Comparison of ENCODE assay signal across 21 cellular contexts in the genomic region with DNA sequence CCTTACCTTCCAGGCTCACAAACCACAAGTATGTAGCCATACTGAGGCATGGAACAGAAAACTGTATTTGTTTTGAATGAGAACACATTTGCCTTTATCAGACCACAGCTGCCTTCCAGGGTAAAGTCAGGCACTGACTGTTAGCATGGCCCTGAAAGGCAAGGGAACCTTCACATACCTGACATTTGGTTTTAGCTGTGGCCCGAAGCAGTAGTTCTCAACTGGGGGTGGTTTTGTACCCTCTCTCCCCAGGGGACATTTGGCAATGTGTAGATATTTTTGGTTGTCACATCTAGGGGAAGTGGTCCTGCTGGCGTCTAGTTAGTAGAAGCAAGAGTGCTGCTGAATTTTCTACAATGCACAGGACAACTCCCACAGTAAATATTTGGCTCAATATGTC. TPM values are rescaled to one million over a fixed set of nuclear protein-coding genes. Genes with fewer than 3 reads are reported as not detected.
DNase-seq lines count a peak whose midpoint lies in the region; ATAC-seq, FAIRE-seq and TF ChIP-seq lines count a peak whose summit lies in the region.
"Had no signal": no experiment of that assay in that cellular context is flagged by ENCODE, and none has a peak within 500 bp of the region (broad histone marks: within the 10 kb centered on the region; RNA-seq: fewer than 3 reads in every experiment).

No MANE protein-coding gene starts in this region.

- POLR2A ChIA-PET in GM12878 (lab: Charles Lee) = interaction anchor here (1.4 to 21.1 kb wide), 7 partner anchors 9 to 101 kb away, joined by 3 to 306 read pairs (median 7); a partner anchor contains a TSS

- peak overlapping the region; percentile 98 for H3K27ac Mint-ChIP-seq in stimulated activated naive CD8-positive, alpha-beta T cell treated with anti-CD3 and anti-CD28 coated beads, Interleukin-15, Interleukin-2, amounts not matched to agents 100 ng/mL and 50 ng/mL, for 24 hours
- H3K27ac Mint-ChIP-seq in stimulated activated naive CD8-positive, alpha-beta T cell treated with anti-CD3 and anti-CD28 coated beads, Interleukin-15, amount 100 ng/mL, for 72 hours = no peak overlapping the region

- TF ChIP-seq CTCF in NB4 (IDR thresholded peaks at IDR 0.05; ENCODE audit: low read depth, low read length) (no peak), GM12878 (IDR thresholded peaks at IDR 0.05 in 2 of 3, conservative IDR thresholded peaks at IDR 0.05 in 1 of 3; ENCODE audit: control insufficient read depth in 2 of 3, extremely low read depth in 1 of 3, insufficient read depth in 1 of 3, low read depth in 3 of 3, low read length in 3 of 3) (no peak), upper lobe of right lung (IDR thresholded peaks at IDR 0.05) (no peak)

- no peaks in the 10 kb centered on the region for H3K27me3 Mint-ChIP-seq in stimulated activated naive CD8-positive, alpha-beta T cell treated with anti-CD3 and anti-CD28 coated beads, Interleukin-15, Interleukin-2, amounts not matched to agents 100 ng/mL and 50 ng/mL, for 24 hours
- H3K27me3 Mint-ChIP-seq in stimulated activated naive CD8-positive, alpha-beta T cell treated with anti-CD3 and anti-CD28 coated beads, Interleukin-15, amount 100 ng/mL, for 72 hours = no peaks in the 10 kb centered on the region

- intact Hi-C loops in GM12878 (cut with micrococcal nuclease; ENCODE audit: unreplicated experiment) = no loop called here
- intact Hi-C loops in upper lobe of right lung (cut with DNase I) = no loop called here

- no peak overlapping the region for H3K4me3 Mint-ChIP-seq in stimulated activated naive CD8-positive, alpha-beta T cell treated with anti-CD3 and anti-CD28 coated beads, Interleukin-15, Interleukin-2, amounts not matched to agents 100 ng/mL and 50 ng/mL, for 24 hours
- peak overlapping the region in 1 of 2 donors; percentile 35 for H3K4me3 Mint-ChIP-seq in stimulated activated naive CD8-positive, alpha-beta T cell treated with anti-CD3 and anti-CD28 coated beads, Interleukin-15, amount 100 ng/mL, for 72 hours

- H3K4me3 ChIP-seq in NB4 (ENCODE audit: low read depth, low read length) (no peak overlapping the region), GM12878 (no peak overlapping the region), upper lobe of right lung (no peak overlapping the region)
- H3K4me3 ChIP-seq: gastroesophageal sphincter, testis had no signal

- H3K27ac ChIP-seq in GM12878 (ENCODE audit: control insufficient read depth, insufficient read depth) = no peak overlapping the region
- H3K27ac ChIP-seq in upper lobe of right lung = peak overlapping the region; percentile 32
- H3K27ac ChIP-seq: brain microvascular endothelial cell, gastroesophageal sphincter, testis had no signal

- H3K9ac ChIP-seq in GM12878 (ENCODE audit: control insufficient read depth, insufficient read depth, low read length) = 0 out of 2 replicates have a peak overlapping the region, but pooled peaks have one; percentile 4

- peak; percentile 41 for FAIRE-seq in GM12878 (lab: Jason Lieb, UNC)

- TF ChIP-seq EP300 in GM12878 (IDR thresholded peaks at IDR 0.05; ENCODE audit: borderline replicate concordance in 1 of 2, control insufficient read depth in 1 of 2, low read depth in 2 of 2, low read length in 2 of 2) = peak in 1 of 2 experiments; percentile 56; a peak in 1 of 4 replicates

- no peak for ATAC-seq in stimulated activated naive CD8-positive, alpha-beta T cell treated with anti-CD3 and anti-CD28 coated beads, Interleukin-15, amount 100 ng/mL, for 72 hours
- peak; percentile 4 for ATAC-seq in GM12878
- no peak for ATAC-seq in upper lobe of right lung
- ATAC-seq: gastroesophageal sphincter, left lobe of liver, sciatic nerve had no signal

- SMC1A ChIA-PET in GM12878 (lab: Charles Lee; ENCODE audit: uncharacterized antibody, unreplicated experiment) = interaction anchor here (0.5 to 4.4 kb wide), 14 partner anchors 8 to 80 kb away, joined by 3 to 40 read pairs (median 5); a partner anchor contains a TSS

- H3K27me3 ChIP-seq in GM12878 (replicated peaks in 1 of 2; ENCODE audit: control insufficient read depth in 2 of 2, insufficient read depth in 2 of 2, low read length in 1 of 2) (no peaks in the 10 kb centered on the region), upper lobe of right lung (no peaks in the 10 kb centered on the region)
- H3K27me3 ChIP-seq: brain microvascular endothelial cell, gastroesophageal sphincter, testis had no signal

- TF ChIP-seq POLR2A in NB4 (IDR thresholded peaks at IDR 0.05; ENCODE audit: extremely low read depth, insufficient read length) = no peak
- peak; percentile 65 for TF ChIP-seq POLR2A in GM12878 (IDR thresholded peaks at IDR 0.05; ENCODE audit: low read depth, low read length)

- peak overlapping the region; percentile 26 for H3K4me2 ChIP-seq in GM12878 (ENCODE audit: control insufficient read depth, insufficient read depth)

- H3K4me1 Mint-ChIP-seq in stimulated activated naive CD8-positive, alpha-beta T cell treated with anti-CD3 and anti-CD28 coated beads, Interleukin-15, Interleukin-2, amounts not matched to agents 100 ng/mL and 50 ng/mL, for 24 hours (ENCODE audit: low read depth) = peaks cover 94% of the 10 kb centered on the region
- H3K4me1 Mint-ChIP-seq in stimulated activated naive CD8-positive, alpha-beta T cell treated with anti-CD3 and anti-CD28 coated beads, Interleukin-15, amount 100 ng/mL, for 72 hours = peaks cover 91% of the 10 kb centered on the region

- H3K9me3 Mint-ChIP-seq in stimulated activated naive CD8-positive, alpha-beta T cell treated with anti-CD3 and anti-CD28 coated beads, Interleukin-15, Interleukin-2, amounts not matched to agents 100 ng/mL and 50 ng/mL, for 24 hours = no peaks in the 10 kb centered on the region
- no peaks in the 10 kb centered on the region for H3K9me3 Mint-ChIP-seq in stimulated activated naive CD8-positive, alpha-beta T cell treated with anti-CD3 and anti-CD28 coated beads, Interleukin-15, amount 100 ng/mL, for 72 hours

- H3K79me2 ChIP-seq in GM12878 (ENCODE audit: control insufficient read depth, insufficient read depth, low read length) = peaks cover 16% of the 10 kb centered on the region

- H3K9me3 ChIP-seq in GM12878 (replicated peaks; ENCODE audit: control insufficient read depth, insufficient read depth, low read length) (no peaks in the 10 kb centered on the region), upper lobe of right lung (no peaks in the 10 kb centered on the region)
- H3K9me3 ChIP-seq: gastroesophageal sphincter, testis had no signal

- peaks cover 13 to 56% of the 10 kb centered on the region in 2 experiments for H3K36me3 ChIP-seq in GM12878 (ENCODE audit: control insufficient read depth in 2 of 2, insufficient read depth in 2 of 2, low read length in 1 of 2)
- H3K36me3 ChIP-seq in upper lobe of right lung = peaks cover 97% of the 10 kb centered on the region

- H4K20me1 ChIP-seq in GM12878 (ENCODE audit: control insufficient read depth, insufficient read depth) = no peaks in the 10 kb centered on the region; the same call in 1 of the 2 replicates

- RAD21 ChIA-PET in GM12878 (lab: Charles Lee; ENCODE audit: unreplicated experiment) = interaction anchor here (0.6 to 3.3 kb wide), 15 partner anchors 8 to 105 kb away, joined by 3 to 20 read pairs (median 4); a partner anchor contains a TSS

- no TSS peak for BruUV-seq in GM12878 (replicated peaks; lab: Mats Ljungman, UMichigan)

- H3K4me1 ChIP-seq in GM12878 (ENCODE audit: control insufficient read depth, insufficient read depth, low read length) = peaks cover 65% of the 10 kb centered on the region
- H3K4me1 ChIP-seq in upper lobe of right lung = peaks cover 69% of the 10 kb centered on the region
- H3K4me1 ChIP-seq: testis had no signal

- 0% methylated on average over 2 of the region's 2 CpGs for WGBS in GM12878 (ENCODE audit: insufficient coverage, insufficient replicate concordance, low lambda C conversion rate, missing lambda C conversion rate)

- TF ChIP-seq RAD21 in GM12878 (IDR thresholded peaks at IDR 0.05; ENCODE audit: insufficient read depth, low read depth, low read length) = no peak

- in situ Hi-C loops in GM12878 (cut with MboI) = no loop called here

- CTCF ChIA-PET in GM12878 (lab: Yijun Ruan, JAX) = interaction anchor here (0.7 to 2.5 kb wide), 15 partner anchors 9 to 148 kb away, joined by 3 to 25 read pairs (median 3); a partner anchor contains a TSS

- H2AFZ ChIP-seq in GM12878 (ENCODE audit: control insufficient read depth, low read depth, low read length) = no peak overlapping the region

- peaks cover 87% of the 10 kb centered on the region for H3K36me3 Mint-ChIP-seq in stimulated activated naive CD8-positive, alpha-beta T cell treated with anti-CD3 and anti-CD28 coated beads, Interleukin-15, Interleukin-2, amounts not matched to agents 100 ng/mL and 50 ng/mL, for 24 hours (ENCODE audit: low read depth)

- no peak for DNase-seq in stimulated activated naive CD8-positive, alpha-beta T cell treated with anti-CD3 and anti-CD28 coated beads, Interleukin-15, amount 100 ng/mL, for 72 hours
- peak; percentile 88 for DNase-seq in NB4 (ENCODE audit: low read depth)
- DNase-seq in GM12878 (ENCODE audit: low read depth, low spot score) = no peak
- no peak for DNase-seq in upper lobe of right lung
- no peak for DNase-seq in T-helper 9 cell
- no peak for DNase-seq in SIG-M5 treated with dmso at 0.1 percent for 504 hours (lab: John Stamatoyannopoulos, UW; ENCODE audit: unreplicated experiment)
- DNase-seq in ecto neural progenitor cell (ENCODE audit: low spot score) = no peak
- DNase-seq: activated CD8-positive, alpha-beta memory T cell treated with anti-CD3 and anti-CD28 coated beads for 24 hours; brain microvascular endothelial cell; dermis blood vessel endothelial cell; EL; NCI-H1105; NCI-H748 treated with DMSO at 0.1 percent for 48 hours; occipital lobe; stimulated activated CD4-positive, alpha-beta T cell treated with anti-CD3 and anti-CD28 coated beads, Interleukin-4, amount 100 ng/mL, for 1 hour; testis had no signal

RNA-seq across cellular contexts. Expression of a gene that starts 9.2 kb away (rescaled TPM):
- total RNA-seq in GM12878 (2013; cell fraction: nucleolus; rRNA removed) = 346 and 347 TPM in 2 replicates
- total RNA-seq in GM12878 (2014; rRNA removed) (69.9 and 80.4 TPM in 2 replicates), GM12878 (2014; rRNA removed; fragmentation: Illumina TruSeq; extraction: Trizol) (102 and 107 TPM in 2 replicates), GM12878 (2021) (129 and 143 TPM in 2 replicates), upper lobe of right lung (223 TPM)
- 132 TPM for polyA plus RNA-seq in GM12878 (2011; ENCODE audit: low read depth)
- polyA plus RNA-seq in GM12878 (2011; rRNA removed) (119 and 178 TPM in 2 replicates), GM12878 (2014; fragmentation: Illumina TruSeq; extraction: Trizol) (138 and 149 TPM in 2 replicates), GM12878 (2014; fragmentation: Nextera tagmentation; extraction: Ambion mirVana) (10 to 100 TPM; 32.6 to 68.1 TPM), GM12878 (2014; rRNA removed) (99.0 and 129 TPM in 2 replicates), GM12878 (2016; fragmentation: Nextera tagmentation; extraction: Ambion mirVana) (100 to 1,000 TPM; 204 to 212 TPM)
- 111 and 123 TPM in 2 replicates for polyA plus RNA-seq in GM12878 (2011; cell fraction: cytosol; rRNA removed)
- 83.2 and 124 TPM in 2 replicates for polyA plus RNA-seq in GM12878 (2011; cell fraction: nucleus; rRNA removed)
- 141 and 168 TPM in 2 replicates for polyA plus RNA-seq in GM12878 (2012)
- polyA minus RNA-seq in GM12878 (2011; rRNA and poly(A)+ RNA removed) = 110 and 134 TPM in 2 replicates
- 46.4 and 58.4 TPM in 2 replicates for polyA minus RNA-seq in GM12878 (2011; cell fraction: cytosol; rRNA and poly(A)+ RNA removed)
- 93.1 and 103 TPM in 2 replicates for polyA minus RNA-seq in GM12878 (2011; cell fraction: nucleus; rRNA and poly(A)+ RNA removed)

RNA-seq across cellular contexts. Expression of a gene that starts 20.7 kb away (rescaled TPM):
- total RNA-seq in GM12878 (2013; cell fraction: nucleolus; rRNA removed) = 2.0 and 2.9 TPM in 2 replicates
- 1.9 and 2.3 TPM in 2 replicates for total RNA-seq in GM12878 (2014; rRNA removed)
- 1.2 and 1.3 TPM in 2 replicates for total RNA-seq in GM12878 (2014; rRNA removed; fragmentation: Illumina TruSeq; extraction: Trizol)
- 0.77 and 1.4 TPM in 2 replicates for total RNA-seq in GM12878 (2021)
- 0.92 TPM for polyA plus RNA-seq in GM12878 (2011; ENCODE audit: low read depth)
- polyA plus RNA-seq in GM12878 (2011; rRNA removed) = 4.5 and 6.4 TPM in 2 replicates
- 4.8 and 5.3 TPM in 2 replicates for polyA plus RNA-seq in GM12878 (2011; cell fraction: cytosol; rRNA removed)
- 2.6 and 3.7 TPM in 2 replicates for polyA plus RNA-seq in GM12878 (2011; cell fraction: nucleus; rRNA removed)
- 1.2 and 2.1 TPM in 2 replicates for polyA plus RNA-seq in GM12878 (2012)
- polyA plus RNA-seq in GM12878 (2014; fragmentation: Illumina TruSeq; extraction: Trizol) = 0.90 and 1.2 TPM in 2 replicates
- polyA plus RNA-seq in GM12878 (2014; fragmentation: Nextera tagmentation; extraction: Ambion mirVana) = 1 to 10 TPM; 2.4 to 2.9 TPM
- polyA plus RNA-seq in GM12878 (2014; rRNA removed) = 1.4 and 1.5 TPM in 2 replicates
- 1 to 10 TPM; 2.3 to 2.9 TPM for polyA plus RNA-seq in GM12878 (2016; fragmentation: Nextera tagmentation; extraction: Ambion mirVana)
- 3.1 and 3.4 TPM in 2 replicates for polyA minus RNA-seq in GM12878 (2011; rRNA and poly(A)+ RNA removed)
- polyA minus RNA-seq in GM12878 (2011; cell fraction: cytosol; rRNA and poly(A)+ RNA removed) = 0.94 and 1.3 TPM in 2 replicates
- polyA minus RNA-seq in GM12878 (2011; cell fraction: nucleus; rRNA and poly(A)+ RNA removed) = 0.85 and 0.96 TPM in 2 replicates
- total RNA-seq in upper lobe of right lung = 1.9 TPM
- total RNA-seq: epithelial cell of proximal tubule had no signal

RNA-seq across cellular contexts. Expression of a gene that starts 48.3 kb away (rescaled TPM):
- total RNA-seq in GM12878 (2013; cell fraction: nucleolus; rRNA removed) = 626 and 671 TPM in 2 replicates
- total RNA-seq in GM12878 (2014; rRNA removed) (60.3 and 65.3 TPM in 2 replicates), GM12878 (2014; rRNA removed; fragmentation: Illumina TruSeq; extraction: Trizol) (49.2 and 54.3 TPM in 2 replicates), GM12878 (2021) (86.2 and 105 TPM in 2 replicates), upper lobe of right lung (44.9 TPM)
- polyA plus RNA-seq in GM12878 (2011; ENCODE audit: low read depth) = 26.2 TPM
- polyA plus RNA-seq in GM12878 (2011; rRNA removed) (62.1 and 88.8 TPM in 2 replicates), GM12878 (2014; fragmentation: Illumina TruSeq; extraction: Trizol) (51.5 and 73.0 TPM in 2 replicates), GM12878 (2014; fragmentation: Nextera tagmentation; extraction: Ambion mirVana) (10 to 100 TPM; 13.1 to 14.2 TPM), GM12878 (2014; rRNA removed) (83.8 and 84.2 TPM in 2 replicates), GM12878 (2016; fragmentation: Nextera tagmentation; extraction: Ambion mirVana) (10 to 100 TPM; 43.7 to 49.1 TPM)
- 73.8 and 102 TPM in 2 replicates for polyA plus RNA-seq in GM12878 (2011; cell fraction: cytosol; rRNA removed)
- 528 TPM in 2 replicates for polyA plus RNA-seq in GM12878 (2011; cell fraction: nucleus; rRNA removed)
- 39.6 and 49.1 TPM in 2 replicates for polyA plus RNA-seq in GM12878 (2012)
- polyA minus RNA-seq in GM12878 (2011; rRNA and poly(A)+ RNA removed) = 197 and 272 TPM in 2 replicates
- polyA minus RNA-seq in GM12878 (2011; cell fraction: cytosol; rRNA and poly(A)+ RNA removed) = 42.9 and 54.2 TPM in 2 replicates
- 281 and 428 TPM in 2 replicates for polyA minus RNA-seq in GM12878 (2011; cell fraction: nucleus; rRNA and poly(A)+ RNA removed)
